Comparison of ENCODE assay signal across 8 cellular contexts in the genomic region with DNA sequence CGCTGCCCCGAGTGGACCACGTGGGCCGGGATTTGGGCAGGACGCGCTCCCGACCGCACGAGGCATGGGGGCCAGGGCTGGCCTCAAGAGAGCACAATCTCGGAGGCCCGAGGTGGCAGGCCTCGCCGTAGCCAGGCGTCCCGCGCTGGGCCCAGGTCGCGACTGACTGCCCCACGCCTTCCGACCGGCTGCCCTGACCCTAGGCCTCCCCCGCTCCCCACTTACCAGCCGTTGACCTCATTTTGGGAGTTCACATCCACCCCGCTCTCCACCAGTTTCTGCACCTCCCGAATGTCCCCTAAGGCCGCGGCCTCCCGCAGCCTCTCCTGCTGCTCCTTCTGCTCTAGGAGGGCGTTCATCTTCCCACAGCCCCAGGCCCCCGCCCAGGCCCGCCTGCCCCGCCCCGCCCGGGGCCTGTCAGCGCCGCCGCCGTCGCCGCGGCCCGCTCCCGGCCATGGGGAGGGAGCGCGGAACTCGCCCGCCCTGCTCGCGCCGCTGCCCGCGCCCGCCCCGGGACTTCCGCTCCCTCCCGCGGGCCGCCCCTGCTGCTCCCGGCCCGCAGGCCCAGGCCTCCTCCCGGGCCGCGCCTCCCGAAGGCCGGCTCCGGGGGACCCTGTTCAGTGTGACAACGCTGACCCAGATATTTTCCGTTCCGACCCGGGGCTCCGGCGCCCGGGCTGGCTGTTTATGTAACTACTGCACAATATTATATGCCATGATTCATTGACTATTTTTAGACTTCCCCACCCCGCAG. TPM values are rescaled to one million over a fixed set of nuclear protein-coding genes. Genes with fewer than 3 reads are reported as not detected.
DNase-seq lines count a peak whose midpoint lies in the region; ATAC-seq, FAIRE-seq and TF ChIP-seq lines count a peak whose summit lies in the region.

A gene with protein sequence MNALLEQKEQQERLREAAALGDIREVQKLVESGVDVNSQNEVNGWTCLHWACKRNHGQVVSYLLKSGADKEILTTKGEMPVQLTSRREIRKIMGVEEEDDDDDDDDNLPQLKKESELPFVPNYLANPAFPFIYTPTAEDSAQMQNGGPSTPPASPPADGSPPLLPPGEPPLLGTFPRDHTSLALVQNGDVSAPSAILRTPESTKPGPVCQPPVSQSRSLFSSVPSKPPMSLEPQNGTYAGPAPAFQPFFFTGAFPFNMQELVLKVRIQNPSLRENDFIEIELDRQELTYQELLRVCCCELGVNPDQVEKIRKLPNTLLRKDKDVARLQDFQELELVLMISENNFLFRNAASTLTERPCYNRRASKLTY (minus strand): TSS at position 619 of the 754 bp plus-strand sequence. CDS start 260 bp downstream, at position 359.

- H3F3A ChIP-seq in SU-DHL-6 (ENCODE audit: insufficient read depth) = peaks cover 5% of the 10 kb centered on the region

- 0% methylated on average over 58 to 74 of the region's 74 CpGs for WGBS in pancreas, 2 donors

- H3K9me3 ChIP-seq in SU-DHL-6 (ENCODE audit: insufficient read depth, low read length) (no peaks in the 10 kb centered on the region), pancreas (no peaks in the 10 kb centered on the region), tibial artery (no peaks in the 10 kb centered on the region)

- DNase-seq in GM12865 (ENCODE audit: low read depth) (peak; percentile 94), NCI-H128 (lab: John Stamatoyannopoulos, UW; ENCODE audit: unreplicated experiment) (peak; percentile 61), Right ventricle myocardium inferior (ENCODE audit: missing footprints) (peak; percentile 93), pancreas (peak; percentile 87 to 96 (median 91)), tibial artery (peak; percentile 94 to 95)
- DNase-seq in activated naive CD8-positive, alpha-beta T cell treated with anti-CD3 and anti-CD28 coated beads, Interleukin-2, amount 10 ng/mL, durations not matched to agents 7 days and 5 days = peak; percentile 94

- TF ChIP-seq CTCF in GM12865 (IDR thresholded peaks at IDR 0.05; ENCODE audit: insufficient read depth, low read depth, low read length, missing control alignments) (no peak), SU-DHL-6 (IDR thresholded peaks at IDR 0.05; ENCODE audit: insufficient read depth, low read length, poor library complexity, severe bottlenecking) (no peak), pancreas (IDR thresholded peaks at IDR 0.05) (no peak), tibial artery (IDR thresholded peaks at IDR 0.05) (peak in 1 of 2 experiments; percentile 27)

- peaks cover 29% of the 10 kb centered on the region for H3K4me1 Mint-ChIP-seq in activated naive CD8-positive, alpha-beta T cell treated with anti-CD3 and anti-CD28 coated beads, Interleukin-2, amount 10 ng/mL, durations not matched to agents 7 days and 5 days

- H3K4me1 ChIP-seq in pancreas (peaks cover 15 to 38% (median 24%) of the 10 kb centered on the region in 3 donors), tibial artery (peaks cover 0 to 63% (median 39%) of the 10 kb centered on the region in 4 donors)

- peak within 1 kb of the TSS; percentile 97 for H3K27ac Mint-ChIP-seq in activated naive CD8-positive, alpha-beta T cell treated with anti-CD3 and anti-CD28 coated beads, Interleukin-2, amount 10 ng/mL, durations not matched to agents 7 days and 5 days

- no peak for FAIRE-seq in pancreas (lab: Jason Lieb, UNC)

- ATAC-seq in HG02759 (IDR thresholded peaks at IDR 0.05; ENCODE audit: unreplicated experiment) (peak; percentile 84), Right ventricle myocardium inferior (peak; percentile 87), pancreas (peak; percentile 85 to 90 (median 89))
- peak; percentile 87 for ATAC-seq in activated naive CD8-positive, alpha-beta T cell treated with anti-CD3 and anti-CD28 coated beads, Interleukin-2, amount 10 ng/mL, durations not matched to agents 7 days and 5 days (ENCODE audit: low read depth)

- H3K9me2 ChIP-seq in SU-DHL-6 (replicated peaks; ENCODE audit: insufficient read depth, low read length) = no peaks in the 10 kb centered on the region

- peak within 1 kb of the TSS; percentile 89 for H3K4me3 Mint-ChIP-seq in activated naive CD8-positive, alpha-beta T cell treated with anti-CD3 and anti-CD28 coated beads, Interleukin-2, amount 10 ng/mL, durations not matched to agents 7 days and 5 days

- H2AFZ ChIP-seq in SU-DHL-6 (ENCODE audit: low read depth, low read length, severe bottlenecking) = peak within 1 kb of the TSS; percentile 89

- intact Hi-C loops in Right ventricle myocardium inferior (cut with DNase I) (no loop called here), pancreas (cut with DNase I) (no loop called here), tibial artery (cut with DNase I; ENCODE audit: low total_unique reads) (no loop called here)

- no peaks in the 10 kb centered on the region for H3K9me3 Mint-ChIP-seq in activated naive CD8-positive, alpha-beta T cell treated with anti-CD3 and anti-CD28 coated beads, Interleukin-2, amount 10 ng/mL, durations not matched to agents 7 days and 5 days

- H3K4me2 ChIP-seq in SU-DHL-6 (ENCODE audit: low read depth, low read length, poor library complexity, severe bottlenecking) = peak within 1 kb of the TSS; percentile 89

- H3K4me3 ChIP-seq in GM12865 (ENCODE audit: low read depth, low read length) (peak within 1 kb of the TSS; percentile 80), SU-DHL-6 (ENCODE audit: insufficient read depth, low read length, poor library complexity, severe bottlenecking) (peak within 1 kb of the TSS; percentile 82), pancreas (peak within 1 kb of the TSS; percentile 59 to 64 (median 61)), tibial artery (peak within 1 kb of the TSS; percentile 73 to 89)

- peaks cover 11% of the 10 kb centered on the region for H3K36me3 Mint-ChIP-seq in activated naive CD8-positive, alpha-beta T cell treated with anti-CD3 and anti-CD28 coated beads, Interleukin-2, amount 10 ng/mL, durations not matched to agents 7 days and 5 days

- peaks cover 53% of the 10 kb centered on the region for H3K79me2 ChIP-seq in SU-DHL-6 (ENCODE audit: insufficient read depth, low read length)

- H3K9ac ChIP-seq in SU-DHL-6 (ENCODE audit: low read length) = peak within 1 kb of the TSS; percentile 82

- peak within 1 kb of the TSS; percentile 76 for H3K27ac ChIP-seq in SU-DHL-6 (ENCODE audit: low read depth, low read length)
- peak within 1 kb of the TSS; percentile 72 to 98 (median 92) for H3K27ac ChIP-seq in pancreas
- H3K27ac ChIP-seq in tibial artery = peak within 1 kb of the TSS; percentile 96 to 97

- POLR2A ChIA-PET in activated naive CD8-positive, alpha-beta T cell treated with anti-CD3 and anti-CD28 coated beads, Interleukin-2, amount 10 ng/mL, durations not matched to agents 7 days and 5 days (lab: Charles Lee) = interaction anchor here (0.6 to 4.1 kb wide), 7 partner anchors 10 to 446 kb away, joined by 3 to 62 read pairs (median 3); a partner anchor contains a TSS

- H4K20me1 ChIP-seq in SU-DHL-6 (ENCODE audit: low read depth, low read length) = no peaks in the 10 kb centered on the region

- no peaks in the 10 kb centered on the region for H3K36me3 ChIP-seq in SU-DHL-6 (ENCODE audit: low read length)
- no peaks in the 10 kb centered on the region for H3K36me3 ChIP-seq in pancreas
- H3K36me3 ChIP-seq in tibial artery = peaks cover 0 to 19% (median 6%) of the 10 kb centered on the region in 3 donors

- peaks cover 4% of the 10 kb centered on the region for H3K27me3 Mint-ChIP-seq in activated naive CD8-positive, alpha-beta T cell treated with anti-CD3 and anti-CD28 coated beads, Interleukin-2, amount 10 ng/mL, durations not matched to agents 7 days and 5 days

- H3K27me3 ChIP-seq in SU-DHL-6 (ENCODE audit: low read length) (no peaks in the 10 kb centered on the region), pancreas (no peaks in the 10 kb centered on the region), tibial artery (no peaks in the 10 kb centered on the region)

RNA-seq across cellular contexts. Expression of the gene that starts here (rescaled TPM):
- total RNA-seq in activated naive CD8-positive, alpha-beta T cell treated with anti-CD3 and anti-CD28 coated beads, Interleukin-2, amount 10 ng/mL, durations not matched to agents 7 days and 5 days = 10 to 100 TPM; 30.3 to 31.4 TPM
- total RNA-seq in Right ventricle myocardium inferior = 60.9 TPM
- total RNA-seq in pancreas = 10 to 100 TPM; 15.1 to 23.5 (median 17.3) TPM
- 10 to 100 TPM; 10.3 to 10.9 TPM for polyA plus RNA-seq in pancreas

Comparison
In these comparisons a context has a peak if more than half of its experiments do, and no peak if none do; other contexts are left out.
1. Peak in every context shown above with its lines: DNase-seq, ATAC-seq, H3K4me3 ChIP-seq and H3K27ac ChIP-seq.